Comparison of ENCODE assay signal across 1 cellular context in the genomic region with DNA sequence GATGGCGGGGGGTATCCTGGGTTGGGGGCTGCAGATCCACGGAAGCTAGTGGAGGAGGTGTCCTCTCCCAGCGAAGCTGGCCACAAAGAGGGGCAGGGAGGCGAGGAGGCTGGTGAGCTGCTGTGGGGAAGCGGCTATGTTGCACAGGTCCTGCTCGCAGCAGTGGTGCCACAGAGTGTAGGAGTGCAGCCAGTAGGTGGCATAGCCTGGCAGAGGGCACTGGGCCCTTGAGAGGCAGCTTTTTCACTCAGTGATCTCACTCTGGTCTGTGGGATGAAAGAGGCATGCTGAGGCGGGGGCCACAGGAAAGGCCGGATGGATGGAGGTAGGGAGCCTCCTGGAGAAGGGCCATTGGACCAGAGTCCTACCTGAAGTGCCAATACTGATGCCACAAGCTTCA.
TF ChIP-seq lines count a peak whose summit lies in the region.

No MANE protein-coding gene starts in this region.

TF ChIP-seq in H1, 55 proteins besides CTCF, POLR2A, EP300 and RAD21:
- TF ChIP-seq SUZ12 (IDR thresholded peaks at IDR 0.05; ENCODE audit: low read length), result no peak
